Comparison of ENCODE assay signal across 8 cellular contexts in the genomic region with DNA sequence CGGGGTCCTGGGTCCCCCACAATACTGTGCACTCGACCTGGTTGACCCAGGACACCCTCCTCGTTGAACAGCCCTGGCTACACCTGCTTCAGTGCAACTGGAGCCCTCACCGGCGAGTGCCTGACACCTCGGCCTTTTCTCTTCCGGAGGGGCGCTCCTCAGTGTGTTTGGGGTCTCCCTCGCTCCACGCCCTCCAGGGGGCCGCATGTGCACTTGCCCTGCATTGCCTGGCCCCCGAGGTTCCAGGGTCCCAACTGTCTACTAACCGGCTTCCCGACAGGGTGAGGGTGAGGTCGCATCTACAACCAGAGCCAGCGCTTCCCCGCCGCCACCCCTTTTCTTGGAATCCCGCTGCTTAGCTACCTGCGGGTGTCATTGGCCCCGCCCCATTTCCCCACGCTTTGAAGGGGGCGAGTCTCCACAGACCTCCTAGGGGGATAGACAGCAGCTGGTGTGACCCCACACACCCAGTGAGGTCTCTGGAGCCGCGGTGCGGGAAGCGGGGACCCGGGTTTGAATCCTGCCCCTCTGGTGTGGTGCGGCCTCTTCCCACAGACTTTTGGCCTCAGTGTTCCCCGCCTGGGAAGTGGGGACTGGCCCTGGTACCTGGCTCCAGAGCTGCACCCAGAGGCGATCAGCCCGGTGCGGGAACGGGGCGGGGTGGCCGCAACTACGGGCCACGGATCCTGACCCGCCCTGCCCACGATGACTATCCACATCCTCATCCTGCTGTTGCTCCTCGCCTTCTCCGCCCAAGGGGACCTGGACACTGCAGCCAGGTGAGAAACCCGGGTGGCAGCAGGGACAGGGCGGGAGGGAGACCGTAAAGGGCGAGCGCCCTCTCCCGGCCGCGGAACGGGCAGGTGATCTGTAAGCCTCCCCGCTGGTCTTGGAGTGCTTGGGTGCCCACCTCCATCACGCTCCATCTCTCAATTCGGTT. TPM values are rescaled to one million over a fixed set of nuclear protein-coding genes. Genes with fewer than 3 reads are reported as not detected.
DNase-seq lines count a peak whose midpoint lies in the region; ATAC-seq and TF ChIP-seq lines count a peak whose summit lies in the region.

A gene with protein sequence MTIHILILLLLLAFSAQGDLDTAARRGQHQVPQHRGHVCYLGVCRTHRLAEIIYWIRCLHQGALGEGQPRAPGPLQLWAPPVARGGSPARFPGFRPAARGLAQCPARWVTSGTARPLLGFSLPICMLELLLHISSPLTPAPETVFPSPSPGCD (plus strand): TSS at position 462 of the 940 bp plus-strand sequence. CDS start 244 bp downstream, at position 706.

- peak within 1 kb of the TSS; percentile 85 for H3K4me3 Mint-ChIP-seq in CD4-positive, alpha-beta T cell
- peak within 1 kb of the TSS; percentile 75 for H3K4me3 Mint-ChIP-seq in activated CD4-positive, alpha-beta memory T cell treated with anti-CD3 and anti-CD28 coated beads for 36 hours
- H3K4me3 Mint-ChIP-seq in nephron = peak within 1 kb of the TSS; percentile 83 to 87 (median 85)

- no peak for TF ChIP-seq POLR2A in esophagus squamous epithelium (IDR thresholded peaks at IDR 0.05)

- H3K27ac Mint-ChIP-seq in CD4-positive, alpha-beta T cell = peak within 1 kb of the TSS; percentile 24
- no peak within 1 kb of the TSS for H3K27ac Mint-ChIP-seq in activated CD4-positive, alpha-beta memory T cell treated with anti-CD3 and anti-CD28 coated beads for 36 hours
- H3K27ac Mint-ChIP-seq in nephron = peak within 1 kb of the TSS; percentile 82 to 91 (median 89)

- peaks cover 21% of the 10 kb centered on the region for H3K4me1 Mint-ChIP-seq in CD4-positive, alpha-beta T cell (ENCODE audit: low read depth)
- H3K4me1 Mint-ChIP-seq in activated CD4-positive, alpha-beta memory T cell treated with anti-CD3 and anti-CD28 coated beads for 36 hours (ENCODE audit: low read depth) = peaks cover 16% of the 10 kb centered on the region
- peaks cover 41% of the 10 kb centered on the region for H3K4me1 Mint-ChIP-seq in nephron

- WGBS in esophagus squamous epithelium, 2 donors = 12 to 56% methylated on average over 15 to 16 of the region's 54 CpGs

- H3K27me3 ChIP-seq in CD4-positive, alpha-beta T cell (ENCODE audit: control insufficient read depth, insufficient read depth, low read length) = peaks cover 15% of the 10 kb centered on the region
- peaks cover 0 to 35% (median 0%) of the 10 kb centered on the region in 4 donors for H3K27me3 ChIP-seq in esophagus squamous epithelium

- H3K27ac ChIP-seq in CD4-positive, alpha-beta T cell (ENCODE audit: low read depth, low read length) = no peak within 1 kb of the TSS
- H3K27ac ChIP-seq in esophagus squamous epithelium = peak within 1 kb of the TSS; percentile 61 to 80 (median 72)

- no peaks in the 10 kb centered on the region for H3K9me3 ChIP-seq in CD4-positive, alpha-beta T cell (ENCODE audit: control insufficient read depth, low read length)
- no peaks in the 10 kb centered on the region for H3K9me3 ChIP-seq in esophagus squamous epithelium

- intact Hi-C loops in CD4-positive, alpha-beta T cell (cut with DNase I, micrococcal nuclease) = loop anchor here in 1 of 2 experiments (1.0 kb wide), 1 partner anchor 22 kb away; no protein-coding TSS in a partner anchor
- intact Hi-C loops in activated CD4-positive, alpha-beta memory T cell treated with anti-CD3 and anti-CD28 coated beads for 36 hours (cut with micrococcal nuclease) = no loop called here
- intact Hi-C loops in esophagus squamous epithelium (cut with DNase I) = no loop called here

- TF ChIP-seq CTCF in CD4-positive, alpha-beta T cell (IDR thresholded peaks at IDR 0.05) = peak; percentile 57
- peak in 4 of 6 experiments; percentile 40 to 68 (median 49) for TF ChIP-seq CTCF in esophagus squamous epithelium (IDR thresholded peaks at IDR 0.05)
- TF ChIP-seq CTCF in nephron (IDR thresholded peaks at IDR 0.05; ENCODE audit: unreplicated experiment in 3 of 3) = peak; percentile 45 to 59 (median 46)

- peaks cover 12 to 45% (median 13%) of the 10 kb centered on the region in 3 donors for H3K36me3 ChIP-seq in esophagus squamous epithelium

- POLR2A ChIA-PET in CD4-positive, alpha-beta T cell (lab: Charles Lee) = interaction anchor here (1.5 to 2.0 kb wide), 4 partner anchors 9 to 77 kb away, joined by 3 to 6 read pairs (median 6); a partner anchor contains a TSS
- POLR2A ChIA-PET in activated CD4-positive, alpha-beta memory T cell treated with anti-CD3 and anti-CD28 coated beads for 36 hours (lab: Charles Lee) = interaction anchor here (2.0 kb wide), 1 partner anchor 12 kb away, joined by 6 read pairs; a partner anchor contains a TSS

- H3K4me1 ChIP-seq in esophagus squamous epithelium = peaks cover 16 to 57% (median 29%) of the 10 kb centered on the region in 3 donors

- ATAC-seq in CD4-positive, alpha-beta T cell (ENCODE audit: poor library complexity) = peak; percentile 62
- ATAC-seq in GM18867 (IDR thresholded peaks at IDR 0.05; ENCODE audit: unreplicated experiment) (no peak), HG03108 (IDR thresholded peaks at IDR 0.05; ENCODE audit: unreplicated experiment) (no peak), GM19328 (IDR thresholded peaks at IDR 0.05; ENCODE audit: unreplicated experiment) (no peak)

- H3K9me3 Mint-ChIP-seq in CD4-positive, alpha-beta T cell = no peaks in the 10 kb centered on the region
- H3K9me3 Mint-ChIP-seq in activated CD4-positive, alpha-beta memory T cell treated with anti-CD3 and anti-CD28 coated beads for 36 hours = no peaks in the 10 kb centered on the region
- no peaks in the 10 kb centered on the region for H3K9me3 Mint-ChIP-seq in nephron

- peak in 5 of 10 experiments; percentile 28 to 57 (median 41) for DNase-seq in CD4-positive, alpha-beta T cell
- DNase-seq in NCI-H1092 (lab: John Stamatoyannopoulos, UW) (peak; percentile 58), esophagus squamous epithelium (lab: John Stamatoyannopoulos, UW) (no peak)
- peak; percentile 54 for DNase-seq in activated CD4-positive, alpha-beta memory T cell treated with anti-CD3 and anti-CD28 coated beads for 36 hours

- peaks cover 34% of the 10 kb centered on the region for H3K36me3 Mint-ChIP-seq in CD4-positive, alpha-beta T cell (ENCODE audit: low read depth)
- H3K36me3 Mint-ChIP-seq in activated CD4-positive, alpha-beta memory T cell treated with anti-CD3 and anti-CD28 coated beads for 36 hours = peaks cover 33% of the 10 kb centered on the region
- peaks cover 23% of the 10 kb centered on the region for H3K36me3 Mint-ChIP-seq in nephron (ENCODE audit: low read depth)

- peak within 1 kb of the TSS; percentile 29 to 70 (median 52) for H3K4me3 ChIP-seq in esophagus squamous epithelium

- CTCF ChIA-PET in CD4-positive, alpha-beta T cell (lab: Charles Lee) = interaction anchor here (1.0 kb wide), 1 partner anchor 11 kb away, joined by 3 read pairs; no protein-coding TSS in a partner anchor
- CTCF ChIA-PET in activated CD4-positive, alpha-beta memory T cell treated with anti-CD3 and anti-CD28 coated beads for 36 hours (lab: Charles Lee) = interaction anchor here (0.6 to 1.6 kb wide), 3 partner anchors 13 to 888 kb away, joined by 3 read pairs; no protein-coding TSS in a partner anchor

- H3K27me3 Mint-ChIP-seq in CD4-positive, alpha-beta T cell = peaks cover 25% of the 10 kb centered on the region
- peaks cover 15% of the 10 kb centered on the region for H3K27me3 Mint-ChIP-seq in activated CD4-positive, alpha-beta memory T cell treated with anti-CD3 and anti-CD28 coated beads for 36 hours
- no peaks in the 10 kb centered on the region for H3K27me3 Mint-ChIP-seq in nephron (ENCODE audit: low read depth)

RNA-seq across cellular contexts. Expression of the gene that starts here (rescaled TPM):
- total RNA-seq in CD4-positive, alpha-beta T cell = 1 to 10 TPM; 2.1 to 2.5 TPM
- 1 to 10 TPM; 2.9 to 3.0 TPM for total RNA-seq in activated CD4-positive, alpha-beta memory T cell treated with anti-CD3 and anti-CD28 coated beads for 36 hours
- 1 to 10 TPM in 3 of 4 donors, under 1 TPM in 1; 0.91 to 2.8 (median 1.8) TPM for total RNA-seq in esophagus squamous epithelium
